In genomic region chr2:147515213-147515612, GRCh38 we compare ENCODE assay signal across 16 cellular contexts.
DNase-seq lines count a peak whose midpoint lies in the region; ATAC-seq and TF ChIP-seq lines count a peak whose summit lies in the region.
"Had no signal": no experiment of that assay in that cellular context is flagged by ENCODE, and none has a peak within 500 bp of the region (broad histone marks: within the 10 kb centered on the region; RNA-seq: fewer than 3 reads in every experiment).

No MANE protein-coding gene starts in this region.

- peak overlapping the region; percentile 13 for H2AFZ ChIP-seq in smooth muscle cell (ENCODE audit: low read depth)

- no peaks in the 10 kb centered on the region for H3K4me1 Mint-ChIP-seq in stimulated activated effector memory CD8-positive, alpha-beta T cell treated with anti-CD3 and anti-CD28 coated beads, Interleukin-12 subunit alpha, Interleukin-12 subunit beta, amount 100 ng/mL, for 72 hours
- H3K4me1 Mint-ChIP-seq: IgD-negative memory B cell had no signal

- H3K4me1 ChIP-seq in smooth muscle cell (ENCODE audit: low read depth) = peaks cover 18% of the 10 kb centered on the region
- H3K4me1 ChIP-seq: A549 had no signal

- H3K4me3 ChIP-seq in smooth muscle cell = no peak overlapping the region
- H3K4me3 ChIP-seq in brain microvascular endothelial cell (ENCODE audit: low read depth, low read length) = no peak overlapping the region
- H3K4me3 ChIP-seq: A549; BLaER1 treated with 17β-estradiol and CSF1 and Interleukin-3, amounts not matched to agents 10 nM and 100 nM had no signal

- peaks cover 6% of the 10 kb centered on the region for H3F3A ChIP-seq in smooth muscle cell (ENCODE audit: low read depth)

- no peaks in the 10 kb centered on the region for H4K20me1 ChIP-seq in smooth muscle cell (ENCODE audit: low read depth)
- H4K20me1 ChIP-seq: BLaER1 treated with 17β-estradiol and CSF1 and Interleukin-3, amounts not matched to agents 10 nM and 100 nM had no signal

- TF ChIP-seq CTCF in smooth muscle cell (IDR thresholded peaks at IDR 0.05; ENCODE audit: borderline replicate concordance, insufficient read depth, poor library complexity, severe bottlenecking) (no peak), brain microvascular endothelial cell (IDR thresholded peaks at IDR 0.05; ENCODE audit: low read depth, low read length, missing control alignments) (no peak)

- no peak overlapping the region for H3K27ac Mint-ChIP-seq in stimulated activated effector memory CD8-positive, alpha-beta T cell treated with anti-CD3 and anti-CD28 coated beads, Interleukin-12 subunit alpha, Interleukin-12 subunit beta, amount 100 ng/mL, for 72 hours
- H3K27ac Mint-ChIP-seq: IgD-negative memory B cell had no signal

- H3K36me3 ChIP-seq in smooth muscle cell (ENCODE audit: low read depth) (no peaks in the 10 kb centered on the region), brain microvascular endothelial cell (replicated peaks) (no peaks in the 10 kb centered on the region)
- H3K36me3 ChIP-seq: BLaER1 treated with 17β-estradiol and CSF1 and Interleukin-3, amounts not matched to agents 10 nM and 100 nM had no signal

- H3K4me3 Mint-ChIP-seq in stimulated activated effector memory CD8-positive, alpha-beta T cell treated with anti-CD3 and anti-CD28 coated beads, Interleukin-12 subunit alpha, Interleukin-12 subunit beta, amount 100 ng/mL, for 72 hours = no peak overlapping the region
- H3K4me3 Mint-ChIP-seq: IgD-negative memory B cell had no signal

- H3K4me2 ChIP-seq in smooth muscle cell = no peak overlapping the region
- H3K4me2 ChIP-seq: A549; BLaER1 treated with 17β-estradiol and CSF1 and Interleukin-3, amounts not matched to agents 10 nM and 100 nM had no signal

- H3K9me3 Mint-ChIP-seq in stimulated activated effector memory CD8-positive, alpha-beta T cell treated with anti-CD3 and anti-CD28 coated beads, Interleukin-12 subunit alpha, Interleukin-12 subunit beta, amount 100 ng/mL, for 72 hours = no peaks in the 10 kb centered on the region

- DNase-seq in HuH-7 (ENCODE audit: low spot score) = peak; percentile 30
- DNase-seq in NCI-H748 treated with DMSO at 0.1 percent for 48 hours (lab: John Stamatoyannopoulos, UW) = peak; percentile 35
- DNase-seq in left colon = no peak
- no peak for DNase-seq in smooth muscle cell (lab: John Stamatoyannopoulos, UW; ENCODE audit: unreplicated experiment)
- no peak for DNase-seq in brain microvascular endothelial cell
- no peak for DNase-seq in stimulated activated effector memory CD8-positive, alpha-beta T cell treated with anti-CD3 and anti-CD28 coated beads, Interleukin-12 subunit alpha, Interleukin-12 subunit beta, amount 100 ng/mL, for 72 hours (ENCODE audit: low spot score in 2 of 2)
- DNase-seq: Kasumi-1, NCI-H2081, NCI-H510A treated with DMSO at 0.1 percent for 48 hours, OCI-M1, RPMI8226 had no signal

- in situ Hi-C loops in brain microvascular endothelial cell (cut with HindIII; ENCODE audit: low pct_ligation_motif_present, low sequenced_read_pairs) = no loop called here

- H3K27me3 ChIP-seq in smooth muscle cell (ENCODE audit: low read depth) (no peaks in the 10 kb centered on the region), brain microvascular endothelial cell (replicated peaks) (no peaks in the 10 kb centered on the region)
- H3K27me3 ChIP-seq: BLaER1 treated with 17β-estradiol and CSF1 and Interleukin-3, amounts not matched to agents 10 nM and 100 nM had no signal

- H3K36me3 Mint-ChIP-seq in stimulated activated effector memory CD8-positive, alpha-beta T cell treated with anti-CD3 and anti-CD28 coated beads, Interleukin-12 subunit alpha, Interleukin-12 subunit beta, amount 100 ng/mL, for 72 hours = no peaks in the 10 kb centered on the region
- H3K36me3 Mint-ChIP-seq: IgD-negative memory B cell had no signal

- no peaks in the 10 kb centered on the region for H3K9me3 ChIP-seq in smooth muscle cell (replicated peaks; ENCODE audit: low read depth)
- H3K9me3 ChIP-seq: A549 had no signal

- intact Hi-C loops in left colon (cut with DNase I, micrococcal nuclease) = no loop called here

- ATAC-seq in left colon (peak; percentile 98), HG03460 (IDR thresholded peaks at IDR 0.05; ENCODE audit: unreplicated experiment) (no peak), HG03097 (IDR thresholded peaks at IDR 0.05; ENCODE audit: low FRiP score, unreplicated experiment) (no peak)
- no peak for ATAC-seq in stimulated activated effector memory CD8-positive, alpha-beta T cell treated with anti-CD3 and anti-CD28 coated beads, Interleukin-12 subunit alpha, Interleukin-12 subunit beta, amount 100 ng/mL, for 72 hours
- ATAC-seq: A549 had no signal

- no peak overlapping the region for H3K27ac ChIP-seq in smooth muscle cell (ENCODE audit: low read depth)
- no peak overlapping the region for H3K27ac ChIP-seq in brain microvascular endothelial cell
- H3K27ac ChIP-seq: A549; BLaER1 treated with 17β-estradiol and CSF1 and Interleukin-3, amounts not matched to agents 10 nM and 100 nM had no signal

- 91% methylated on average over 1 of the region's 1 CpG for WGBS in smooth muscle cell (ENCODE audit: low lambda C conversion rate)

- H3K9ac ChIP-seq in smooth muscle cell (ENCODE audit: low read depth) = no peak overlapping the region
- H3K9ac ChIP-seq: BLaER1 treated with 17β-estradiol and CSF1 and Interleukin-3, amounts not matched to agents 10 nM and 100 nM had no signal

- no peaks in the 10 kb centered on the region for H3K79me2 ChIP-seq in smooth muscle cell (ENCODE audit: low read depth)

Comparison
In these comparisons a context has a peak if more than half of its experiments do, and no peak if none do; other contexts are left out.
1. DNase-seq: peak in HuH-7 (single experiment) and NCI-H748 treated with DMSO at 0.1 percent for 48 hours (single experiment); none in left colon (0 of 2), smooth muscle cell (single experiment), brain microvascular endothelial cell (single experiment) and stimulated activated effector memory CD8-positive, alpha-beta T cell treated with anti-CD3 and anti-CD28 coated beads, Interleukin-12 subunit alpha, Interleukin-12 subunit beta, amount 100 ng/mL, for 72 hours (0 of 2).